14 cellular contexts compared by ENCODE assay signal in the genomic region with DNA sequence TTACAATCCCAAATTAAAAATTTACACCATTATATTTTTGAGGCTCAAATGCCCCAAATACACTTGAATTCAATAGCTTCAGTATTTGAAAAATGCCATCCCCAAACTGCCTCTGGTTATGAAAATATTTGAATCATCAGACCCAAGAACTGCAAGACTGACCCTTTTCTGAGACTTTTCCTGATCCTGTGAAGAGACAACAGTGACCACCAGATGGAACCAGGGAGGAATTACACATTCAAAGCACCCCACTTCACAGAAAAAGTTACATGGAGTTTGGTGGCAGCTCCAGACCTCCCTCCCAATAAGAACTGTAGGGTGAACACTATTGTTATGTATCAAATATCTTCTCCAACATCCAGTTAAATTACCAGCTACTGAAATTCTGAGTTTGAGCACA. TPM values are rescaled to one million over a fixed set of nuclear protein-coding genes. Genes with fewer than 3 reads are reported as not detected.
DNase-seq lines count a peak whose midpoint lies in the region; ATAC-seq and TF ChIP-seq lines count a peak whose summit lies in the region.
"Had no signal": no experiment of that assay in that cellular context is flagged by ENCODE, and none has a peak within 500 bp of the region (broad histone marks: within the 10 kb centered on the region; RNA-seq: fewer than 3 reads in every experiment).

No MANE protein-coding gene starts in this region.

- H3K9me3 ChIP-seq in gastrocnemius medialis: no peaks in the 10 kb centered on the region
- H3K9me3 ChIP-seq: BLaER1, MG63, Peyer's patch, sigmoid colon had no signal

- peak; percentile 15 for TF ChIP-seq CTCF in NB4 (IDR thresholded peaks at IDR 0.05; ENCODE audit: low read depth, low read length)
- peak; percentile 38 for TF ChIP-seq CTCF in epithelial cell of esophagus (IDR thresholded peaks at IDR 0.05; ENCODE audit: insufficient read depth, low read depth, low read length, missing control alignments)
- TF ChIP-seq CTCF in gastrocnemius medialis (IDR thresholded peaks at IDR 0.05 in 4 of 5, conservative IDR thresholded peaks at IDR 0.05 in 1 of 5): no peak

- no peaks in the 10 kb centered on the region for H3K4me1 ChIP-seq in gastrocnemius medialis
- H3K4me1 ChIP-seq: BLaER1, Peyer's patch had no signal

- in situ Hi-C loops in gastrocnemius medialis (cut with MboI; ENCODE audit: low sequenced_read_pairs in 4 of 4): loop anchor here in 1 of 4 donors (25.0 kb wide), 1 partner anchor 420 kb away; no protein-coding TSS in a partner anchor

- no peak overlapping the region for H3K4me3 ChIP-seq in NB4 (ENCODE audit: low read depth, low read length)
- no peak overlapping the region for H3K4me3 ChIP-seq in epithelial cell of esophagus (ENCODE audit: low read length)
- no peak overlapping the region for H3K4me3 ChIP-seq in gastrocnemius medialis
- H3K4me3 ChIP-seq: BLaER1, MG63, Peyer's patch, sigmoid colon had no signal

- no peaks in the 10 kb centered on the region for H3K27me3 ChIP-seq in gastrocnemius medialis
- H3K27me3 ChIP-seq: BLaER1, MG63, Peyer's patch, sigmoid colon had no signal

- no peak overlapping the region for H3K27ac ChIP-seq in gastrocnemius medialis
- H3K27ac ChIP-seq: BLaER1, Peyer's patch, sigmoid colon had no signal

- TF ChIP-seq POLR2A in NB4 (IDR thresholded peaks at IDR 0.05; ENCODE audit: extremely low read depth, insufficient read length) (no peak), gastrocnemius medialis (IDR thresholded peaks at IDR 0.05) (no peak)

- intact Hi-C loops in gastrocnemius medialis (cut with DNase I; ENCODE audit: low total_unique reads): no loop called here

- DNase-seq in NOMO-1 treated with DMSO at 0.1 percent for 48 hours (lab: John Stamatoyannopoulos, UW; ENCODE audit: unreplicated experiment): peak; percentile 12
- DNase-seq in NOMO-1 treated with dmso at 0.1 percent for 144 hours (lab: John Stamatoyannopoulos, UW; ENCODE audit: unreplicated experiment): no peak
- peak; percentile 20 for DNase-seq in NB4 (ENCODE audit: low read depth)
- no peak for DNase-seq in epithelial cell of esophagus (ENCODE audit: low read depth)
- peak; percentile 11 for DNase-seq in renal cortical epithelial cell (ENCODE audit: low read depth)
- DNase-seq in C1 segment of cervical spinal cord (lab: John Stamatoyannopoulos, UW): no peak
- DNase-seq in gastrocnemius medialis: no peak
- DNase-seq: activated CD8-positive, alpha-beta T cell treated with anti-CD3 and anti-CD28 coated beads for 36 hours; caudate nucleus; MG63; Peyer's patch; sigmoid colon had no signal

- peaks cover 3 to 86% of the 10 kb centered on the region in 2 donors for H3K36me3 ChIP-seq in gastrocnemius medialis

- no peak for ATAC-seq in HG03442 (IDR thresholded peaks at IDR 0.05; ENCODE audit: unreplicated experiment)
- ATAC-seq in gastrocnemius medialis: no peak
- ATAC-seq: activated CD8-positive, alpha-beta T cell treated with anti-CD3 and anti-CD28 coated beads for 36 hours had no signal

RNA-seq across cellular contexts. Expression of a gene that starts 44.0 kb away (rescaled TPM):
- total RNA-seq in renal cortical epithelial cell (57.4 and 84.9 TPM in 2 replicates), gastrocnemius medialis (1 to 10 TPM in 3 of 4 donors, under 1 TPM in 1; 0.68 to 2.4 (median 1.4) TPM)

RNA-seq across cellular contexts. Expression of a gene that starts 48.4 kb away (rescaled TPM):
- total RNA-seq in renal cortical epithelial cell (240 and 381 TPM in 2 replicates), gastrocnemius medialis (100 to 1,000 TPM in 3 of 4 donors, 10 to 100 TPM in 1; 95.2 to 112 (median 105) TPM)

RNA-seq across cellular contexts. Expression of a gene that starts 57.9 kb away (rescaled TPM):
- total RNA-seq in renal cortical epithelial cell (6.6 and 10.1 TPM in 2 replicates), gastrocnemius medialis (10 to 100 TPM in 1 of 4 donors, 1 to 10 TPM in 3; 7.6 to 11.1 (median 8.4) TPM)

Comparison
In these comparisons a context has a peak if more than half of its experiments do, and no peak if none do; other contexts are left out.
1. DNase-seq: peak in NOMO-1 treated with DMSO at 0.1 percent for 48 hours (single experiment), NB4 (single experiment) and renal cortical epithelial cell (single experiment); none in NOMO-1 treated with dmso at 0.1 percent for 144 hours (single experiment), epithelial cell of esophagus (single experiment), C1 segment of cervical spinal cord (0 of 14) and gastrocnemius medialis (0 of 2).
2. CTCF ChIP-seq: peak in NB4 (single experiment) and epithelial cell of esophagus (single experiment); none in gastrocnemius medialis (0 of 5).
3. RNA of a gene that starts 44.0 kb away (total RNA-seq): 57.4 to 84.9 TPM in renal cortical epithelial cell; 0.68 to 2.4 TPM in gastrocnemius medialis; every median in the first group is over 10 times any median in the second.